In genomic region chr7:150308575-150308974, GRCh38 we compare ENCODE assay signal across 19 cellular contexts. TPM values are rescaled to one million over a fixed set of nuclear protein-coding genes. Genes with fewer than 3 reads are reported as not detected.
"Had no signal": no experiment of that assay in that cellular context is flagged by ENCODE, and none has a peak within 500 bp of the region (broad histone marks: within the 10 kb centered on the region; RNA-seq: fewer than 3 reads in every experiment).

No MANE protein-coding gene starts in this region.

- H3K9me3 ChIP-seq: esophagus muscularis mucosa, gastroesophageal sphincter, psoas muscle, right lobe of liver, tibial artery had no signal

- H3K27me3 ChIP-seq: esophagus muscularis mucosa, gastroesophageal sphincter, right lobe of liver, tibial artery had no signal

- H3K4me1 ChIP-seq: esophagus muscularis mucosa, gastroesophageal sphincter, psoas muscle, right lobe of liver, tibial artery had no signal

- H3K9me3 Mint-ChIP-seq: dendritic cell treated with granulocyte-macrophage colony-stimulating factor and Interleukin-4, amounts not matched to agents 40 ng/mL and 50 ng/mL, for 4 days; effector memory CD8-positive, alpha-beta T cell; stimulated activated naive CD8-positive, alpha-beta T cell treated with anti-CD3 and anti-CD28 coated beads, Interleukin-15, Interleukin-2, amounts not matched to agents 100 ng/mL and 50 ng/mL, for 24 hours had no signal

- DNase-seq: effector memory CD8-positive, alpha-beta T cell; glutamatergic neuron; islet precursor cell; mesendoderm; naive thymus-derived CD4-positive, alpha-beta T cell; nephron progenitor cell; psoas muscle; retina; right lobe of liver; stimulated activated CD4-positive, alpha-beta T cell treated with anti-CD3 and anti-CD28 coated beads, Interleukin-4, amount 100 ng/mL, for 1 hour; tibial artery had no signal

- H3K4me3 ChIP-seq: esophagus muscularis mucosa, gastroesophageal sphincter, psoas muscle, right lobe of liver, tibial artery had no signal

- H3K27ac ChIP-seq: epithelial cell of prostate, esophagus muscularis mucosa, gastroesophageal sphincter, psoas muscle, right lobe of liver, tibial artery had no signal

- H3K36me3 ChIP-seq: esophagus muscularis mucosa, gastroesophageal sphincter, right lobe of liver, tibial artery had no signal

- H3K4me3 Mint-ChIP-seq: dendritic cell treated with granulocyte-macrophage colony-stimulating factor and Interleukin-4, amounts not matched to agents 40 ng/mL and 50 ng/mL, for 4 days; effector memory CD8-positive, alpha-beta T cell; naive thymus-derived CD4-positive, alpha-beta T cell; nephron progenitor cell; stimulated activated memory B cell treated with anti-CD40 and anti-IgM and Interleukin-4, amounts not matched to agents 10 μg/mL and 1 μg/mL and 100 μg/mL, for 72 hours; stimulated activated naive CD8-positive, alpha-beta T cell treated with anti-CD3 and anti-CD28 coated beads, Interleukin-15, Interleukin-2, amounts not matched to agents 100 ng/mL and 50 ng/mL, for 24 hours had no signal

- H3K4me1 Mint-ChIP-seq: stimulated activated memory B cell treated with anti-CD40 and anti-IgM and Interleukin-4, amounts not matched to agents 10 μg/mL and 1 μg/mL and 100 μg/mL, for 72 hours had no signal

- ATAC-seq: effector memory CD8-positive, alpha-beta T cell; gastroesophageal sphincter; left lobe of liver; naive thymus-derived CD4-positive, alpha-beta T cell; psoas muscle; right lobe of liver; stimulated activated memory B cell treated with anti-CD40 and anti-IgM and Interleukin-4, amounts not matched to agents 10 μg/mL and 1 μg/mL and 100 μg/mL, for 72 hours had no signal

- H3K27me3 Mint-ChIP-seq: effector memory CD8-positive, alpha-beta T cell; naive thymus-derived CD4-positive, alpha-beta T cell; stimulated activated memory B cell treated with anti-CD40 and anti-IgM and Interleukin-4, amounts not matched to agents 10 μg/mL and 1 μg/mL and 100 μg/mL, for 72 hours; stimulated activated naive CD8-positive, alpha-beta T cell treated with anti-CD3 and anti-CD28 coated beads, Interleukin-15, Interleukin-2, amounts not matched to agents 100 ng/mL and 50 ng/mL, for 24 hours had no signal

- H3K27ac Mint-ChIP-seq: dendritic cell treated with granulocyte-macrophage colony-stimulating factor and Interleukin-4, amounts not matched to agents 40 ng/mL and 50 ng/mL, for 4 days; effector memory CD8-positive, alpha-beta T cell; nephron progenitor cell; stimulated activated memory B cell treated with anti-CD40 and anti-IgM and Interleukin-4, amounts not matched to agents 10 μg/mL and 1 μg/mL and 100 μg/mL, for 72 hours; stimulated activated naive CD8-positive, alpha-beta T cell treated with anti-CD3 and anti-CD28 coated beads, Interleukin-15, Interleukin-2, amounts not matched to agents 100 ng/mL and 50 ng/mL, for 24 hours had no signal

RNA-seq across cellular contexts. Expression of gene RARRES2, which starts 32.9 kb away (rescaled TPM):
- total RNA-seq: mononuclear cell had no signal
- polyA plus RNA-seq: naive thymus-derived CD4-positive, alpha-beta T cell had no signal
